Comparison of ENCODE assay signal across 11 cellular contexts in genomic region chr20:588932-589672, GRCh38. TPM values are rescaled to one million over a fixed set of nuclear protein-coding genes. Genes with fewer than 3 reads are reported as not detected.
DNase-seq lines count a peak whose midpoint lies in the region; ATAC-seq and TF ChIP-seq lines count a peak whose summit lies in the region.
"Had no signal": no experiment of that assay in that cellular context is flagged by ENCODE, and none has a peak within 500 bp of the region (broad histone marks: within the 10 kb centered on the region; RNA-seq: fewer than 3 reads in every experiment).

No MANE protein-coding gene starts in this region.

- no peak for DNase-seq in activated naive CD4-positive, alpha-beta T cell (lab: John Stamatoyannopoulos, UW)
- peak; percentile 32 for DNase-seq in stimulated activated naive B cell treated with anti-CD40 and anti-IgM and Interleukin-4, amounts not matched to agents 10 μg/mL and 1 μg/mL and 100 μg/mL, for 72 hours
- DNase-seq in activated T-cell treated with anti-CD3 and anti-CD28 coated beads, Interleukin-2, amount 50 U/mL, for 1 hour = no peak
- no peak for DNase-seq in mucosa of gallbladder (ENCODE audit: low spot score)
- DNase-seq in T-helper 1 cell = no peak
- DNase-seq: NCI-H446, T-helper 9 cell had no signal

- TF ChIP-seq CTCF in OCI-LY3 (IDR thresholded peaks at IDR 0.05; ENCODE audit: low read depth, low read length) = peak; percentile 35

- 0 out of 2 replicates have a peak, but pooled peaks cover 3% of the 10 kb centered on the region for H3K27me3 ChIP-seq in OCI-LY3 (ENCODE audit: low read depth, low read length)

- H4K20me1 ChIP-seq in OCI-LY3 (ENCODE audit: insufficient read depth, low read length) = no peaks in the 10 kb centered on the region

- ATAC-seq in HG02798 (IDR thresholded peaks at IDR 0.05; ENCODE audit: poor library complexity, unreplicated experiment) = peak; percentile 86
- peak; percentile 84 to 88 for ATAC-seq in stimulated activated naive B cell treated with anti-CD40 and anti-IgM and Interleukin-4, amounts not matched to agents 10 μg/mL and 1 μg/mL and 100 μg/mL, for 72 hours (replicated peaks)

- H3K36me3 Mint-ChIP-seq in activated naive CD4-positive, alpha-beta T cell treated with anti-CD3 and anti-CD28 coated beads, Interleukin-2, amount 50 U/mL, for 24 hours = no peaks in the 10 kb centered on the region
- H3K36me3 Mint-ChIP-seq in stimulated activated naive B cell treated with anti-CD40 and anti-IgM and Interleukin-4, amounts not matched to agents 10 μg/mL and 1 μg/mL and 100 μg/mL, for 72 hours = no peaks in the 10 kb centered on the region
- H3K36me3 Mint-ChIP-seq: activated naive CD8-positive, alpha-beta T cell had no signal

- H3K27me3 Mint-ChIP-seq in activated naive CD4-positive, alpha-beta T cell treated with anti-CD3 and anti-CD28 coated beads, Interleukin-2, amount 50 U/mL, for 24 hours = peaks cover 14% of the 10 kb centered on the region
- H3K27me3 Mint-ChIP-seq in stimulated activated naive B cell treated with anti-CD40 and anti-IgM and Interleukin-4, amounts not matched to agents 10 μg/mL and 1 μg/mL and 100 μg/mL, for 72 hours = peaks cover 21 to 27% of the 10 kb centered on the region in 2 donors

- peak overlapping the region; percentile 26; the same call in 1 of the 2 replicates for H3K27ac ChIP-seq in OCI-LY3 (ENCODE audit: low read length)

- peaks cover 17% of the 10 kb centered on the region for H3K4me1 ChIP-seq in OCI-LY3 (ENCODE audit: low read length)

- no peak overlapping the region for H3K4me3 Mint-ChIP-seq in activated naive CD4-positive, alpha-beta T cell treated with anti-CD3 and anti-CD28 coated beads, Interleukin-2, amount 50 U/mL, for 24 hours
- no peak overlapping the region for H3K4me3 Mint-ChIP-seq in stimulated activated naive B cell treated with anti-CD40 and anti-IgM and Interleukin-4, amounts not matched to agents 10 μg/mL and 1 μg/mL and 100 μg/mL, for 72 hours
- H3K4me3 Mint-ChIP-seq: activated naive CD8-positive, alpha-beta T cell had no signal

- no peak overlapping the region for H3K4me3 ChIP-seq in OCI-LY3 (ENCODE audit: low read length)

- no peaks in the 10 kb centered on the region for H3K36me3 ChIP-seq in OCI-LY3 (replicated peaks; ENCODE audit: low read depth, low read length)

- H3K4me1 Mint-ChIP-seq in activated naive CD4-positive, alpha-beta T cell treated with anti-CD3 and anti-CD28 coated beads, Interleukin-2, amount 50 U/mL, for 24 hours = no peaks in the 10 kb centered on the region
- peaks cover 2 to 9% of the 10 kb centered on the region in 2 donors for H3K4me1 Mint-ChIP-seq in stimulated activated naive B cell treated with anti-CD40 and anti-IgM and Interleukin-4, amounts not matched to agents 10 μg/mL and 1 μg/mL and 100 μg/mL, for 72 hours

- H3K9ac ChIP-seq in OCI-LY3 (ENCODE audit: low read length) = 0 out of 2 replicates have a peak overlapping the region, but pooled peaks have one; percentile 7

- no peaks in the 10 kb centered on the region for H3K9me3 ChIP-seq in OCI-LY3 (ENCODE audit: insufficient read depth, low read length)

- peak overlapping the region; percentile 78 for H2AFZ ChIP-seq in OCI-LY3 (ENCODE audit: low read depth, low read length)

- peak overlapping the region; percentile 44 for H3K4me2 ChIP-seq in OCI-LY3 (ENCODE audit: low read length)

- H3K9me3 Mint-ChIP-seq in activated naive CD4-positive, alpha-beta T cell treated with anti-CD3 and anti-CD28 coated beads, Interleukin-2, amount 50 U/mL, for 24 hours = no peaks in the 10 kb centered on the region
- H3K9me3 Mint-ChIP-seq in stimulated activated naive B cell treated with anti-CD40 and anti-IgM and Interleukin-4, amounts not matched to agents 10 μg/mL and 1 μg/mL and 100 μg/mL, for 72 hours = peaks cover 0 to 5% of the 10 kb centered on the region in 2 donors

- H3K27ac Mint-ChIP-seq in activated naive CD4-positive, alpha-beta T cell treated with anti-CD3 and anti-CD28 coated beads, Interleukin-2, amount 50 U/mL, for 24 hours = peak overlapping the region; percentile 13
- H3K27ac Mint-ChIP-seq in stimulated activated naive B cell treated with anti-CD40 and anti-IgM and Interleukin-4, amounts not matched to agents 10 μg/mL and 1 μg/mL and 100 μg/mL, for 72 hours = peak overlapping the region; percentile 56
- H3K27ac Mint-ChIP-seq: activated naive CD8-positive, alpha-beta T cell had no signal

- H3K79me2 ChIP-seq in OCI-LY3 (ENCODE audit: low read length) = no peaks in the 10 kb centered on the region

RNA-seq across cellular contexts. Expression of gene TCF15, which starts 21.0 kb away (rescaled TPM):
- 0.37 TPM for total RNA-seq in mucosa of gallbladder

RNA-seq across cellular contexts. Expression of gene CSNK2A1, which starts 45.5 kb away (rescaled TPM):
- 91.6 TPM for total RNA-seq in mucosa of gallbladder
